1 cellular context compared by ENCODE assay signal in genomic region chr10:124388823-124389612, GRCh38.
TF ChIP-seq lines count a peak whose summit lies in the region.

No MANE protein-coding gene starts in this region.

TF ChIP-seq in HepG2, 621 proteins besides CTCF, POLR2A, EP300 and RAD21 (continued from another document and continues in another):
- no peak for TF ChIP-seq ATF2 (CRISPR knock-in tag; IDR thresholded peaks at IDR 0.05)
- no peak for TF ChIP-seq CHCHD3 (CRISPR knock-in tag; IDR thresholded peaks at IDR 0.05)
- TF ChIP-seq ZNF557 (CRISPR knock-in tag; IDR thresholded peaks at IDR 0.05) = no peak
- TF ChIP-seq ZNF451 (CRISPR knock-in tag; IDR thresholded peaks at IDR 0.05) = no peak
- TF ChIP-seq ZZZ3 (CRISPR knock-in tag; IDR thresholded peaks at IDR 0.05; ENCODE audit: borderline replicate concordance) = no peak
- 0 out of 2 replicates have a peak, but pooled peaks have one; percentile 40 for TF ChIP-seq ZNF414 (CRISPR knock-in tag; IDR thresholded peaks at IDR 0.05)
- no peak for TF ChIP-seq ZNF576 (CRISPR knock-in tag; IDR thresholded peaks at IDR 0.05)
- no peak for TF ChIP-seq E2F5 (CRISPR knock-in tag; conservative IDR thresholded peaks at IDR 0.05)
- no peak for TF ChIP-seq NONO (IDR thresholded peaks at IDR 0.05)
- 0 out of 2 replicates have a peak, but pooled peaks have one; percentile 48 for TF ChIP-seq NONO (CRISPR knock-in tag; conservative IDR thresholded peaks at IDR 0.05)
- no peak for TF ChIP-seq FOXM1 (CRISPR knock-in tag; IDR thresholded peaks at IDR 0.05)
- no peak for TF ChIP-seq HNF4A (CRISPR knock-in tag; IDR thresholded peaks at IDR 0.05)
- TF ChIP-seq SP140L (CRISPR knock-in tag; IDR thresholded peaks at IDR 0.05; ENCODE audit: borderline replicate concordance) = no peak
- no peak for TF ChIP-seq CBX1 (IDR thresholded peaks at IDR 0.05; ENCODE audit: low read depth)
- TF ChIP-seq MAZ (IDR thresholded peaks at IDR 0.05; ENCODE audit: borderline replicate concordance, low read depth, low read length) = peak; percentile 46
- TF ChIP-seq MAZ (CRISPR knock-in tag; IDR thresholded peaks at IDR 0.05; ENCODE audit: low read depth) = peak; percentile 56; the same call in 1 of the 2 replicates
- TF ChIP-seq ZNF468 (CRISPR knock-in tag; IDR thresholded peaks at IDR 0.05) = no peak
- no peak for TF ChIP-seq THAP9 (CRISPR knock-in tag; IDR thresholded peaks at IDR 0.05; ENCODE audit: borderline replicate concordance)
- TF ChIP-seq NFKB2 (CRISPR knock-in tag; IDR thresholded peaks at IDR 0.05; ENCODE audit: borderline replicate concordance) = no peak; the same call in 1 of the 2 replicates
- no peak for TF ChIP-seq HNF1A (IDR thresholded peaks at IDR 0.05; ENCODE audit: low read depth)
- no peak for TF ChIP-seq HNF1A (CRISPR knock-in tag; IDR thresholded peaks at IDR 0.05; ENCODE audit: borderline replicate concordance)
- no peak for TF ChIP-seq SRY (CRISPR knock-in tag; IDR thresholded peaks at IDR 0.05)
- no peak for TF ChIP-seq MTA1 (CRISPR knock-in tag; IDR thresholded peaks at IDR 0.05; ENCODE audit: borderline replicate concordance)
- no peak for TF ChIP-seq ZNF180 (CRISPR knock-in tag; IDR thresholded peaks at IDR 0.05; ENCODE audit: borderline replicate concordance, low read depth)
- no peak for TF ChIP-seq ZNF614 (CRISPR knock-in tag; IDR thresholded peaks at IDR 0.05; ENCODE audit: borderline replicate concordance)
- no peak for TF ChIP-seq REPIN1 (CRISPR knock-in tag; IDR thresholded peaks at IDR 0.05; ENCODE audit: borderline replicate concordance, low read depth)
- no peak for TF ChIP-seq POLR2G (IDR thresholded peaks at IDR 0.05; ENCODE audit: low read depth, low read length)
- no peak for TF ChIP-seq CC2D1A (CRISPR knock-in tag; IDR thresholded peaks at IDR 0.05)
- TF ChIP-seq RCOR2 (CRISPR knock-in tag; IDR thresholded peaks at IDR 0.05) = no peak
- no peak for TF ChIP-seq ZNF878 (CRISPR knock-in tag; IDR thresholded peaks at IDR 0.05)
- TF ChIP-seq EED (CRISPR knock-in tag; IDR thresholded peaks at IDR 0.05) = no peak
- TF ChIP-seq TERF1 (CRISPR knock-in tag; IDR thresholded peaks at IDR 0.05) = no peak
- no peak for TF ChIP-seq ZNF768 (CRISPR knock-in tag; IDR thresholded peaks at IDR 0.05)
- no peak for TF ChIP-seq NCOA5 (CRISPR knock-in tag; IDR thresholded peaks at IDR 0.05)
- no peak for TF ChIP-seq NR3C1 (CRISPR knock-in tag; IDR thresholded peaks at IDR 0.05)
- peak; percentile 68 for TF ChIP-seq SALL1 (CRISPR knock-in tag; IDR thresholded peaks at IDR 0.05)
- no peak for TF ChIP-seq SMYD3 (CRISPR knock-in tag; IDR thresholded peaks at IDR 0.05)
- TF ChIP-seq HNRNPLL (IDR thresholded peaks at IDR 0.05; ENCODE audit: low read depth, low read length, poor library complexity, severe bottlenecking) = peak; percentile 18
- 0 out of 2 replicates have a peak, but pooled peaks have one; percentile 53 for TF ChIP-seq ZNF33B (CRISPR knock-in tag; IDR thresholded peaks at IDR 0.05)
- no peak for TF ChIP-seq ZNF331 (CRISPR knock-in tag; IDR thresholded peaks at IDR 0.05)
- no peak for TF ChIP-seq ZBTB33 (CRISPR knock-in tag; IDR thresholded peaks at IDR 0.05)
- no peak for TF ChIP-seq ZMAT3 (CRISPR knock-in tag; conservative IDR thresholded peaks at IDR 0.05)
- no peak for TF ChIP-seq KAT7 (CRISPR knock-in tag; IDR thresholded peaks at IDR 0.05; ENCODE audit: borderline replicate concordance)
- no peak for TF ChIP-seq CREBL2 (CRISPR knock-in tag; IDR thresholded peaks at IDR 0.05; ENCODE audit: borderline replicate concordance)
- no peak for TF ChIP-seq ZNF333 (CRISPR knock-in tag; IDR thresholded peaks at IDR 0.05; ENCODE audit: borderline replicate concordance)
- 0 out of 2 replicates have a peak, but pooled peaks have one; percentile 43 for TF ChIP-seq ZNF274 (CRISPR knock-in tag; IDR thresholded peaks at IDR 0.05)
- TF ChIP-seq GMEB2 (CRISPR knock-in tag; IDR thresholded peaks at IDR 0.05; ENCODE audit: low read depth) = no peak
- no peak for TF ChIP-seq CSRNP1 (CRISPR knock-in tag; IDR thresholded peaks at IDR 0.05)
- TF ChIP-seq LCORL (IDR thresholded peaks at IDR 0.05) = no peak
- TF ChIP-seq LCORL (CRISPR knock-in tag; IDR thresholded peaks at IDR 0.05) = peak; percentile 76
- no peak for TF ChIP-seq ATF4 (CRISPR knock-in tag; IDR thresholded peaks at IDR 0.05)
- TF ChIP-seq SAP130 (CRISPR knock-in tag; IDR thresholded peaks at IDR 0.05; ENCODE audit: low read depth) = no peak
